Comparison of ENCODE assay signal across 9 cellular contexts in the genomic region with DNA sequence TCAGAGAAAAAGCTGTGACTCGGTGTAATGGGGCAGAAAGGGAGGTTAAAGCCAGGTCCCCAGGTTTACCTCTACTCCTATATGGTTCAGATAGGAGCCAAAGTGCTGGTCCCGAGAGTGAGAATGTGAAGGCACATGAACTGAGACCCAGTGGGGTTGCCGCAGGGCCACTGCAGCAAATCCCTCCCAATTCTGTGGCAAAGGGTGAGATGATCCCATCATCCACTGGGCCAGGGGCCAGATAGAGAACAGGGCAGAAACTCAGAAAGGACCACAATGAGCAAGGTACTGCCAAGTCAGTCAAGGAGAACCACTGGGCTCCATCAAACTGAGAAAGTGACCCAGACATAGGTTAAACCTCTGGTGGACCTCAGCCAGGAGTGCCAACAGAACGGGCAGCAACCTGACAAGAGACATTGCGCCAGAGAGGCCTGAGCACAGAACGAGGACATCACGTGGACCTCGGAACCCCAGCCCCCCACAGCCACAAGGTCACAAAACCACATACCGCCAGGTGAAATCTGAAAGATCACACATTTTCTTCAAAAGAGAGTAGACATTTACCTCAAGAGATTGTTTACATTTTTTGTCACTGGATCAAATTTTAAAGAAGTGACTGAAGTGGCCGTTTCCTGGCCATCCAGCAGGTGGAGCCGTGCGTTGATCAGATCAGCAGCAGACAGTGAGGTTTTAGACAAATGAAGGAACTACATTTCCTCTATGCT. TPM values are rescaled to one million over a fixed set of nuclear protein-coding genes. Genes with fewer than 3 reads are reported as not detected.
A peak's percentile ranks its signal among the peaks of the same experiment; 100 is the strongest.
DNase-seq lines count a peak whose midpoint lies in the region; ATAC-seq and TF ChIP-seq lines count a peak whose summit lies in the region.
"Had no signal": no experiment of that assay in that cellular context is flagged by ENCODE, and none has a peak within 500 bp of the region (broad histone marks: within the 10 kb centered on the region; RNA-seq: fewer than 3 reads in every experiment).

No MANE protein-coding gene starts in this region.

- H3K36me3 ChIP-seq in thymus (ENCODE audit: control insufficient read depth, insufficient read depth), result no peaks in the 10 kb centered on the region

- no peak overlapping the region for H3K4me3 ChIP-seq in thymus (ENCODE audit: low read length)

- peaks cover 6% of the 10 kb centered on the region for H3K4me1 ChIP-seq in thymus (ENCODE audit: control insufficient read depth, insufficient read depth, low read length)

- 47% methylated on average over 12 of the region's 12 CpGs for WGBS in thymus

- H3K4me1 Mint-ChIP-seq in activated T-helper 17 cell treated with anti-CD3 and anti-CD28 coated beads, Interleukin-2, amount 50 U/mL, for 72 hours, result no peaks in the 10 kb centered on the region

- in situ Hi-C loops in KBM-7 (cut with MboI; ENCODE audit: low pct_unique_long_range_greater_than_20kb, low sequenced_read_pairs), result no loop called here

- peak in 1 of 3 donors; percentile 50 for TF ChIP-seq CTCF in omental fat pad (IDR thresholded peaks at IDR 0.05)

- ATAC-seq in GM19455 (IDR thresholded peaks at IDR 0.05; ENCODE audit: unreplicated experiment) (peak; percentile 75), omental fat pad (ENCODE audit: low FRiP score) (peak; percentile 77)
- peak; percentile 86 for ATAC-seq in activated T-helper 17 cell treated with anti-CD3 and anti-CD28 coated beads, Interleukin-2, amount 50 U/mL, for 72 hours (replicated peaks)

- H3K9me3 ChIP-seq in thymus (ENCODE audit: control insufficient read depth), result no peaks in the 10 kb centered on the region

- H3K4me3 Mint-ChIP-seq in activated T-helper 17 cell treated with anti-CD3 and anti-CD28 coated beads, Interleukin-2, amount 50 U/mL, for 72 hours, result no peak overlapping the region
- H3K4me3 Mint-ChIP-seq: IgD-negative memory B cell had no signal

- H3K27ac Mint-ChIP-seq in activated T-helper 17 cell treated with anti-CD3 and anti-CD28 coated beads, Interleukin-2, amount 50 U/mL, for 72 hours, result no peak overlapping the region

- H3K27ac ChIP-seq in thymus (ENCODE audit: low read depth), result peak overlapping the region; percentile 37

- no peaks in the 10 kb centered on the region for H3K27me3 ChIP-seq in thymus (ENCODE audit: control insufficient read depth, insufficient read depth)

- peak; percentile 79 for DNase-seq in CD1c-positive myeloid dendritic cell (ENCODE audit: extremely low spot score)
- peak; percentile 79 for DNase-seq in KBM-7
- DNase-seq in RKO (ENCODE audit: low spot score), result peak; percentile 81
- DNase-seq in fibroblast of the conjunctiva (ENCODE audit: low read depth), result peak; percentile 51
- no peak for DNase-seq in omental fat pad (ENCODE audit: low spot score)

- H3K9me3 Mint-ChIP-seq in activated T-helper 17 cell treated with anti-CD3 and anti-CD28 coated beads, Interleukin-2, amount 50 U/mL, for 72 hours, result no peaks in the 10 kb centered on the region
- H3K9me3 Mint-ChIP-seq: IgD-negative memory B cell had no signal

- H3K27me3 Mint-ChIP-seq in activated T-helper 17 cell treated with anti-CD3 and anti-CD28 coated beads, Interleukin-2, amount 50 U/mL, for 72 hours, result peaks cover 3% of the 10 kb centered on the region
- H3K27me3 Mint-ChIP-seq: IgD-negative memory B cell had no signal

- no peaks in the 10 kb centered on the region for H3K36me3 Mint-ChIP-seq in activated T-helper 17 cell treated with anti-CD3 and anti-CD28 coated beads, Interleukin-2, amount 50 U/mL, for 72 hours (ENCODE audit: low read depth)
- H3K36me3 Mint-ChIP-seq: IgD-negative memory B cell had no signal

RNA-seq across cellular contexts. Expression of a gene that starts 20.5 kb away (rescaled TPM):
- 10 to 100 TPM; 37.1 to 48.2 TPM for total RNA-seq in activated T-helper 17 cell treated with anti-CD3 and anti-CD28 coated beads, Interleukin-2, amount 50 U/mL, for 72 hours
- 10 to 100 TPM; 39.0 to 62.9 (median 47.4) TPM for total RNA-seq in omental fat pad
- 8.8 TPM for polyA plus RNA-seq in thymus
